1 cellular context compared by ENCODE assay signal in genomic region chr7:29685651-29686271, GRCh38.
TF ChIP-seq lines count a peak whose summit lies in the region.

No MANE protein-coding gene starts in this region.

TF ChIP-seq in SK-N-SH, 30 proteins besides CTCF, POLR2A, EP300 and RAD21:
- TF ChIP-seq MAX (IDR thresholded peaks at IDR 0.05; ENCODE audit: low read depth), result 0 out of 2 replicates have a peak, but pooled peaks have one; percentile 25
- 0 out of 2 replicates have a peak, but pooled peaks have one; percentile 21 for TF ChIP-seq YY1 (IDR thresholded peaks at IDR 0.05; ENCODE audit: low read depth)
